Comparison of ENCODE assay signal across 8 cellular contexts in genomic region chr5:62307364-62307689, GRCh38. TPM values are rescaled to one million over a fixed set of nuclear protein-coding genes. Genes with fewer than 3 reads are reported as not detected.
A peak's percentile ranks its signal among the peaks of the same experiment; 100 is the strongest.
DNase-seq lines count a peak whose midpoint lies in the region; ATAC-seq and TF ChIP-seq lines count a peak whose summit lies in the region.

No MANE protein-coding gene starts in this region.

- H3K36me3 ChIP-seq in rectal smooth muscle tissue (ENCODE audit: control insufficient read depth, insufficient read depth, low read length) = no peaks in the 10 kb centered on the region

- TF ChIP-seq CTCF in GM12865 (IDR thresholded peaks at IDR 0.05; ENCODE audit: insufficient read depth, low read depth, low read length, missing control alignments) (no peak), fibroblast of the aortic adventitia (IDR thresholded peaks at IDR 0.05; ENCODE audit: insufficient read depth, low read length) (no peak)

- peak overlapping the region; percentile 95 to 99 (median 97) for H3K4me3 Mint-ChIP-seq in T-cell

- peaks cover 62 to 66% (median 65%) of the 10 kb centered on the region in 3 donors for H3K4me1 Mint-ChIP-seq in T-cell

- DNase-seq in GM12865 (ENCODE audit: low read depth) (no peak), T-cell (no peak), fibroblast of the aortic adventitia (ENCODE audit: low read depth) (no peak), NCI-H69 (lab: John Stamatoyannopoulos, UW) (no peak), HUDEP-2 (lab: John Stamatoyannopoulos, UW; ENCODE audit: unreplicated experiment in 76 of 76) (no peak), hepatic stellate cell (ENCODE audit: low spot score) (no peak)
- no peak for DNase-seq in stimulated activated CD4-positive, alpha-beta T cell treated with anti-CD3 and anti-CD28 coated beads, Interleukin-4, amount 100 ng/mL, for 1 hour

- no peaks in the 10 kb centered on the region for H3K27me3 Mint-ChIP-seq in T-cell

- H3K27me3 ChIP-seq in rectal smooth muscle tissue (ENCODE audit: control insufficient read depth, insufficient read depth, low read length) = no peaks in the 10 kb centered on the region

- no peaks in the 10 kb centered on the region for H3K4me1 ChIP-seq in rectal smooth muscle tissue (ENCODE audit: control insufficient read depth, insufficient read depth, low read length)

- H3K27ac ChIP-seq in rectal smooth muscle tissue (ENCODE audit: low read depth, low read length) = peak overlapping the region; percentile 82

- H3K4me3 ChIP-seq in GM12865 (ENCODE audit: low read depth, low read length) = peak overlapping the region; percentile 70
- peak overlapping the region; percentile 87 for H3K4me3 ChIP-seq in fibroblast of the aortic adventitia (ENCODE audit: low read depth, low read length)
- H3K4me3 ChIP-seq in rectal smooth muscle tissue (ENCODE audit: low read length) = peak overlapping the region; percentile 83

- peak overlapping the region; percentile 64 for H3K9ac ChIP-seq in rectal smooth muscle tissue (ENCODE audit: low read length)

- H3K27ac Mint-ChIP-seq in T-cell = peak overlapping the region; percentile 91 to 98

- no peak for ATAC-seq in T-cell (replicated peaks in 1 of 4)

- H3K9me3 Mint-ChIP-seq in T-cell = no peaks in the 10 kb centered on the region

- peaks cover 24% of the 10 kb centered on the region for H3K36me3 Mint-ChIP-seq in T-cell

- POLR2A ChIA-PET in T-cell (lab: Charles Lee) = interaction anchor here (0.6 to 0.7 kb wide), 5 partner anchors 28 to 98 kb away, joined by 3 to 7 read pairs (median 5); partner anchors contain the start of gene DIMT1 (in 1 of the 2)

- CTCF ChIA-PET in T-cell (lab: Charles Lee) = interaction anchor here (0.6 to 2.8 kb wide), 10 partner anchors 9 to 1357 kb away, joined by 3 to 9 read pairs (median 5); partner anchors contain the start of gene IPO11 (in 1 of the 2)

RNA-seq across cellular contexts. Expression of gene KIF2A, which starts 1.3 kb away (rescaled TPM):
- total RNA-seq in T-cell (100 to 1,000 TPM in 4 of 5 donors, 10 to 100 TPM in 1; 99.8 to 122 (median 107) TPM), fibroblast of the aortic adventitia (ENCODE audit: low replicate concordance) (42.6 and 72.4 TPM in 2 replicates)
